In the genomic region with DNA sequence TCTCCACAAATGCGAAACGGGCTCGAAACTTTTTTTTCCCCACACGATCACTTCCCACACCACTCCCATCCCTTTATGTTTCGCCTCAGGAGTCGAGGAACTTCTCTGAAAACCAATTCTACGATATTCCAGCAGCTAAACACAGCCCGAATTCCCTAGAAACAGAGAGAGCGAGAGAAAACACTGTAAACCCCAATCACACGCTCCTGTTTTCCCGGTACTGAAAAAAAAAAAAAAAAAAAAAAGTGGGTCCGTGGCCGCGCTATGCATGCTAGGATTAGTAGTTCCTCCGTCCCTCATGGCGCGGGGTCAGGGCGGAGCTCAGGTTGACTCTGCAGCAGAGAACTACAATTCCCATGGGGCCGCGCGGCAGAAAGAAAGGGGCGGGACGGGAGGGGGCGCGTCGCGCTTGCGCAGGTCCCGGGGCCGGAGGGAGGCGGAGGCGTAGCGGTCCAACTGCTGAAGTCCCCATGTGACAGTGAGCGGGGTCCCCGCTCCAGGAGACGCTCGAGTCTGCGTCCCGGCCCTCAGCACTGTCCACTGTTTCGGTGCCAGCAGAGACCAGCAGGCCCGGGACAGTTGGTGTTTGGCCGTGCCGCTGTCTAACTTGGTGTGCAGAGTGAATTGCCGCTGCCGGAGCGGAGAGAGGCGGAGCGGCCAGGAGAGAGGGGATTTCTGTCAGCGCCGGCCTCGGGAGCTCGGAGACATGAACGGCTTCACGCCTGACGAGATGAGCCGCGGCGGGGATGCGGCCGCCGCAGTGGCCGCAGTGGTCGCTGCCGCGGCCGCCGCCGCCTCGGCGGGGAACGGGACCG, we compare ENCODE assay signal across 1 cellular context.
A peak's percentile ranks its signal among the peaks of the same experiment; 100 is the strongest.
TF ChIP-seq lines count a peak whose summit lies in the region.

A gene with protein sequence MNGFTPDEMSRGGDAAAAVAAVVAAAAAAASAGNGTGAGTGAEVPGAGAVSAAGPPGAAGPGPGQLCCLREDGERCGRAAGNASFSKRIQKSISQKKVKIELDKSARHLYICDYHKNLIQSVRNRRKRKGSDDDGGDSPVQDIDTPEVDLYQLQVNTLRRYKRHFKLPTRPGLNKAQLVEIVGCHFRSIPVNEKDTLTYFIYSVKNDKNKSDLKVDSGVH (plus strand): TSS at position 478 of the 815 bp plus-strand sequence. CDS start 229 bp downstream, at position 707.

TF ChIP-seq in WTC11, 78 proteins besides CTCF, POLR2A, EP300 and RAD21 (continued from another document):
- TF ChIP-seq, protein P1, sequence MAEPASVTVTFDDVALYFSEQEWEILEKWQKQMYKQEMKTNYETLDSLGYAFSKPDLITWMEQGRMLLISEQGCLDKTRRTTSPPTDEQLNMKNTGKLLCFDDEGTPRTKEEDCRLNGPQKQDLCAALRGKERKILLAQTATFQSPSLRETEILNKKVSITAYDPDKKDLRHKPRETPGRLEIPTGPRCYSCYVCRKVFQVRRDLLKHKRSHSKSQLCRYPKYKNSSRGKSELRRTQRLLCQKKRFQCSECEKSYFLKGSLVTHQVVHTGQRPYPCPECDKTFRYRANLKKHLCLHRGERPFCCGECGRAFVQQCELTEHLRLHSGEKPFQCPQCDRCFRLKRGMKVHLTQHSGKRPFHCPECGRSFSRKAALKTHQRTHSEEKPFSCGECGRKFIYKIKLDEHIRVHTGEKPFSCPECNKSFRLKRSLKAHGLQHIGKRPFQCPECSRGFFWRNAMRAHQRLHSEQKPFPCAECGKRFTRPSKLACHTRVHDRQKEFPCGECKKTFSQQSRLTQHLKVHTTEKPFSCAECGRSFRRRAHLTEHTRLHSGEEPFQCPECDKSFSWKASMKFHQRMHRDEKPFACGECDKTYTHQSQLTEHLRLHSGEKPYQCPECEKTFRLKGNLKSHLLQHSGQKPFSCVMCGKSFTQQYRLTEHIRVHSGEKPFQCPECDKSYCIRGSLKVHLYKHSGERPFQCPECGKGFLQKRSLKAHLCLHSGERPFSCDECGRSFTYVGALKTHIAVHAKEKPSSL (CRISPR knock-in tag; conservative IDR thresholded peaks at IDR 0.05) = no peak
- no peak for TF ChIP-seq ZBTB21 (CRISPR knock-in tag; IDR thresholded peaks at IDR 0.05; ENCODE audit: borderline replicate concordance)
- no peak for TF ChIP-seq NFATC4 (CRISPR knock-in tag; IDR thresholded peaks at IDR 0.05)
- TF ChIP-seq ZNF416 (CRISPR knock-in tag; IDR thresholded peaks at IDR 0.05) = no peak
- TF ChIP-seq TP53 (CRISPR knock-in tag; IDR thresholded peaks at IDR 0.05) = no peak
- TF ChIP-seq ZNF671 (CRISPR knock-in tag; IDR thresholded peaks at IDR 0.05) = no peak
- peak; percentile 79 for TF ChIP-seq SP1 (CRISPR knock-in tag; conservative IDR thresholded peaks at IDR 0.05)
- no peak for TF ChIP-seq NR2C2 (CRISPR knock-in tag; IDR thresholded peaks at IDR 0.05)
- TF ChIP-seq FOXP1 (CRISPR knock-in tag; IDR thresholded peaks at IDR 0.05; ENCODE audit: borderline replicate concordance) = peak; percentile 81
- TF ChIP-seq, protein P2, sequence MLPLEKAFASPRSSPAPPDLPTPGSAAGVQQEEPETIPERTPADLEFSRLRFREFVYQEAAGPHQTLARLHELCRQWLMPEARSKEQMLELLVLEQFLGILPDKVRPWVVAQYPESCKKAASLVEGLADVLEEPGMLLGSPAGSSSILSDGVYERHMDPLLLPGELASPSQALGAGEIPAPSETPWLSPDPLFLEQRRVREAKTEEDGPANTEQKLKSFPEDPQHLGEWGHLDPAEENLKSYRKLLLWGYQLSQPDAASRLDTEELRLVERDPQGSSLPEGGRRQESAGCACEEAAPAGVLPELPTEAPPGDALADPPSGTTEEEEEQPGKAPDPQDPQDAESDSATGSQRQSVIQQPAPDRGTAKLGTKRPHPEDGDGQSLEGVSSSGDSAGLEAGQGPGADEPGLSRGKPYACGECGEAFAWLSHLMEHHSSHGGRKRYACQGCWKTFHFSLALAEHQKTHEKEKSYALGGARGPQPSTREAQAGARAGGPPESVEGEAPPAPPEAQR (CRISPR knock-in tag; IDR thresholded peaks at IDR 0.05) = no peak
- TF ChIP-seq, protein P3, sequence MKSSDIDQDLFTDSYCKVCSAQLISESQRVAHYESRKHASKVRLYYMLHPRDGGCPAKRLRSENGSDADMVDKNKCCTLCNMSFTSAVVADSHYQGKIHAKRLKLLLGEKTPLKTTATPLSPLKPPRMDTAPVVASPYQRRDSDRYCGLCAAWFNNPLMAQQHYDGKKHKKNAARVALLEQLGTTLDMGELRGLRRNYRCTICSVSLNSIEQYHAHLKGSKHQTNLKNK (CRISPR knock-in tag; IDR thresholded peaks at IDR 0.05) = no peak
- TF ChIP-seq, protein P4, sequence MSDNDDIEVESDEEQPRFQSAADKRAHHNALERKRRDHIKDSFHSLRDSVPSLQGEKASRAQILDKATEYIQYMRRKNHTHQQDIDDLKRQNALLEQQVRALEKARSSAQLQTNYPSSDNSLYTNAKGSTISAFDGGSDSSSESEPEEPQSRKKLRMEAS (CRISPR knock-in tag; IDR thresholded peaks at IDR 0.05) = peak; percentile 72
- TF ChIP-seq, protein P5, sequence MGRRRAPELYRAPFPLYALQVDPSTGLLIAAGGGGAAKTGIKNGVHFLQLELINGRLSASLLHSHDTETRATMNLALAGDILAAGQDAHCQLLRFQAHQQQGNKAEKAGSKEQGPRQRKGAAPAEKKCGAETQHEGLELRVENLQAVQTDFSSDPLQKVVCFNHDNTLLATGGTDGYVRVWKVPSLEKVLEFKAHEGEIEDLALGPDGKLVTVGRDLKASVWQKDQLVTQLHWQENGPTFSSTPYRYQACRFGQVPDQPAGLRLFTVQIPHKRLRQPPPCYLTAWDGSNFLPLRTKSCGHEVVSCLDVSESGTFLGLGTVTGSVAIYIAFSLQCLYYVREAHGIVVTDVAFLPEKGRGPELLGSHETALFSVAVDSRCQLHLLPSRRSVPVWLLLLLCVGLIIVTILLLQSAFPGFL (CRISPR knock-in tag; IDR thresholded peaks at IDR 0.05; ENCODE audit: borderline replicate concordance) = no peak
- TF ChIP-seq, protein P6, sequence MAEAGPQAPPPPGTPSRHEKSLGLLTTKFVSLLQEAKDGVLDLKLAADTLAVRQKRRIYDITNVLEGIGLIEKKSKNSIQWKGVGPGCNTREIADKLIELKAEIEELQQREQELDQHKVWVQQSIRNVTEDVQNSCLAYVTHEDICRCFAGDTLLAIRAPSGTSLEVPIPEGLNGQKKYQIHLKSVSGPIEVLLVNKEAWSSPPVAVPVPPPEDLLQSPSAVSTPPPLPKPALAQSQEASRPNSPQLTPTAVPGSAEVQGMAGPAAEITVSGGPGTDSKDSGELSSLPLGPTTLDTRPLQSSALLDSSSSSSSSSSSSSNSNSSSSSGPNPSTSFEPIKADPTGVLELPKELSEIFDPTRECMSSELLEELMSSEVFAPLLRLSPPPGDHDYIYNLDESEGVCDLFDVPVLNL (CRISPR knock-in tag; IDR thresholded peaks at IDR 0.05; ENCODE audit: borderline replicate concordance, low read depth) = no peak
- no peak for TF ChIP-seq GTF2I (CRISPR knock-in tag; conservative IDR thresholded peaks at IDR 0.05)
- TF ChIP-seq, protein P7, sequence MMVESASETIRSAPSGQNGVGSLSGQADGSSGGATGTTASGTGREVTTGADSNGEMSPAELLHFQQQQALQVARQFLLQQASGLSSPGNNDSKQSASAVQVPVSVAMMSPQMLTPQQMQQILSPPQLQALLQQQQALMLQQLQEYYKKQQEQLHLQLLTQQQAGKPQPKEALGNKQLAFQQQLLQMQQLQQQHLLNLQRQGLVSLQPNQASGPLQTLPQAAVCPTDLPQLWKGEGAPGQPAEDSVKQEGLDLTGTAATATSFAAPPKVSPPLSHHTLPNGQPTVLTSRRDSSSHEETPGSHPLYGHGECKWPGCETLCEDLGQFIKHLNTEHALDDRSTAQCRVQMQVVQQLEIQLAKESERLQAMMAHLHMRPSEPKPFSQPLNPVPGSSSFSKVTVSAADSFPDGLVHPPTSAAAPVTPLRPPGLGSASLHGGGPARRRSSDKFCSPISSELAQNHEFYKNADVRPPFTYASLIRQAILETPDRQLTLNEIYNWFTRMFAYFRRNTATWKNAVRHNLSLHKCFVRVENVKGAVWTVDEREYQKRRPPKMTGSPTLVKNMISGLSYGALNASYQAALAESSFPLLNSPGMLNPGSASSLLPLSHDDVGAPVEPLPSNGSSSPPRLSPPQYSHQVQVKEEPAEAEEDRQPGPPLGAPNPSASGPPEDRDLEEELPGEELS (CRISPR knock-in tag; IDR thresholded peaks at IDR 0.05) = 0 out of 2 replicates have a peak, but pooled peaks have one; percentile 40
- no peak for TF ChIP-seq GABPB1 (CRISPR knock-in tag; IDR thresholded peaks at IDR 0.05)
- TF ChIP-seq, protein P8, sequence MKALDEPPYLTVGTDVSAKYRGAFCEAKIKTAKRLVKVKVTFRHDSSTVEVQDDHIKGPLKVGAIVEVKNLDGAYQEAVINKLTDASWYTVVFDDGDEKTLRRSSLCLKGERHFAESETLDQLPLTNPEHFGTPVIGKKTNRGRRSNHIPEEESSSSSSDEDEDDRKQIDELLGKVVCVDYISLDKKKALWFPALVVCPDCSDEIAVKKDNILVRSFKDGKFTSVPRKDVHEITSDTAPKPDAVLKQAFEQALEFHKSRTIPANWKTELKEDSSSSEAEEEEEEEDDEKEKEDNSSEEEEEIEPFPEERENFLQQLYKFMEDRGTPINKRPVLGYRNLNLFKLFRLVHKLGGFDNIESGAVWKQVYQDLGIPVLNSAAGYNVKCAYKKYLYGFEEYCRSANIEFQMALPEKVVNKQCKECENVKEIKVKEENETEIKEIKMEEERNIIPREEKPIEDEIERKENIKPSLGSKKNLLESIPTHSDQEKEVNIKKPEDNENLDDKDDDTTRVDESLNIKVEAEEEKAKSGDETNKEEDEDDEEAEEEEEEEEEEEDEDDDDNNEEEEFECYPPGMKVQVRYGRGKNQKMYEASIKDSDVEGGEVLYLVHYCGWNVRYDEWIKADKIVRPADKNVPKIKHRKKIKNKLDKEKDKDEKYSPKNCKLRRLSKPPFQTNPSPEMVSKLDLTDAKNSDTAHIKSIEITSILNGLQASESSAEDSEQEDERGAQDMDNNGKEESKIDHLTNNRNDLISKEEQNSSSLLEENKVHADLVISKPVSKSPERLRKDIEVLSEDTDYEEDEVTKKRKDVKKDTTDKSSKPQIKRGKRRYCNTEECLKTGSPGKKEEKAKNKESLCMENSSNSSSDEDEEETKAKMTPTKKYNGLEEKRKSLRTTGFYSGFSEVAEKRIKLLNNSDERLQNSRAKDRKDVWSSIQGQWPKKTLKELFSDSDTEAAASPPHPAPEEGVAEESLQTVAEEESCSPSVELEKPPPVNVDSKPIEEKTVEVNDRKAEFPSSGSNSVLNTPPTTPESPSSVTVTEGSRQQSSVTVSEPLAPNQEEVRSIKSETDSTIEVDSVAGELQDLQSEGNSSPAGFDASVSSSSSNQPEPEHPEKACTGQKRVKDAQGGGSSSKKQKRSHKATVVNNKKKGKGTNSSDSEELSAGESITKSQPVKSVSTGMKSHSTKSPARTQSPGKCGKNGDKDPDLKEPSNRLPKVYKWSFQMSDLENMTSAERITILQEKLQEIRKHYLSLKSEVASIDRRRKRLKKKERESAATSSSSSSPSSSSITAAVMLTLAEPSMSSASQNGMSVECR (CRISPR knock-in tag; IDR thresholded peaks at IDR 0.05; ENCODE audit: borderline replicate concordance) = peak; percentile 57; the same call in 1 of the 2 replicates
- peak; percentile 44; the same call in 1 of the 2 replicates for TF ChIP-seq FOXK1 (CRISPR knock-in tag; IDR thresholded peaks at IDR 0.05)
- TF ChIP-seq RELA (CRISPR knock-in tag; IDR thresholded peaks at IDR 0.05; ENCODE audit: borderline replicate concordance) = no peak
- TF ChIP-seq, protein P9, sequence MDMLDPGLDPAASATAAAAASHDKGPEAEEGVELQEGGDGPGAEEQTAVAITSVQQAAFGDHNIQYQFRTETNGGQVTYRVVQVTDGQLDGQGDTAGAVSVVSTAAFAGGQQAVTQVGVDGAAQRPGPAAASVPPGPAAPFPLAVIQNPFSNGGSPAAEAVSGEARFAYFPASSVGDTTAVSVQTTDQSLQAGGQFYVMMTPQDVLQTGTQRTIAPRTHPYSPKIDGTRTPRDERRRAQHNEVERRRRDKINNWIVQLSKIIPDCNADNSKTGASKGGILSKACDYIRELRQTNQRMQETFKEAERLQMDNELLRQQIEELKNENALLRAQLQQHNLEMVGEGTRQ (CRISPR knock-in tag; IDR thresholded peaks at IDR 0.05) = peak; percentile 84
- TF ChIP-seq ETV6 (CRISPR knock-in tag; IDR thresholded peaks at IDR 0.05) = peak; percentile 69; the same call in 1 of the 2 replicates
- TF ChIP-seq, protein P10, sequence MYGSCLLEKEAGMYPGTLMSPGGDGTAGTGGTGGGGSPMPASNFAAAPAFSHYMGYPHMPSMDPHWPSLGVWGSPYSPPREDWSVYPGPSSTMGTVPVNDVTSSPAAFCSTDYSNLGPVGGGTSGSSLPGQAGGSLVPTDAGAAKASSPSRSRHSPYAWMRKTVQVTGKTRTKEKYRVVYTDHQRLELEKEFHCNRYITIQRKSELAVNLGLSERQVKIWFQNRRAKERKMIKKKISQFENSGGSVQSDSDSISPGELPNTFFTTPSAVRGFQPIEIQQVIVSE (CRISPR knock-in tag; IDR thresholded peaks at IDR 0.05; ENCODE audit: borderline replicate concordance) = no peak
